ENCODE assay signal across 8 cellular contexts in the genomic region with DNA sequence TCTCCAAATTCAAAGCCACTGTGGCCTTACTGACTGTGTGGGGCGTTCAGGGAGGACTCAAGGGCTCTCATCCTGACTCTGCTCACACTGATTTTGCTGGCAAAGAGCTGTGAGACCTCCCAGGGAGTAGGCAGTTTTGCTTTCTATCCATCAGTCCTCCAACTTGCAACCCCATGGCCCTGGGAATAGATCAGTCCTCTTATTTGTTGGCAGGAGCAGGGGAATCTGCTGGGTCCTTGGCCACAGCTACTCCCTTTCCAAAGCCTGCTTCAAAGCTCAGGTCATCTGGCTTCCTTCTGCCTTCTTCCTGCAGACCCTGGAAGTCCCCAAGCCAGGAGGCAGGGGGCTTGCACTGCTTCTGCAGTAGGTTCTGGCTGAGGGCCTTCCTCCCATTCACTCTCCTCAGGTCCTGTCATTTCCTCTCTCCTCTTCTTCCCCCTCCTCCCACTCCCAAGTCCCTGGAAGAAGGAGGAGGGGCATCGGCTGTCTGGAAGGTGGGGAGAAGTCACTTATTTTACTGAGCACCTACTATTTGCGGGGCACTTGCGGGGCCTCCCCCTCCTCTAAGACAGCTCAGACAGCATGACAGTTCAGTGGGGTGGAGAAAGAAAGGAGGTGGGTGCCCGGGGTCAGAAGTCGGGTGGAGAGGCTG. TPM values are rescaled to one million over a fixed set of nuclear protein-coding genes. Genes with fewer than 3 reads are reported as not detected.
DNase-seq lines count a peak whose midpoint lies in the region; ATAC-seq and TF ChIP-seq lines count a peak whose summit lies in the region.

No MANE protein-coding gene starts in this region.

- H3K9me3 ChIP-seq in lung (ENCODE audit: control insufficient read depth in 2 of 2, insufficient read depth in 1 of 2, low read length in 1 of 2) = no peaks in the 10 kb centered on the region
- H3K9me3 ChIP-seq in vagina = no peaks in the 10 kb centered on the region

- POLR2A ChIA-PET in MCF 10A (lab: Yijun Ruan, JAX) = interaction anchor here (0.6 to 1.7 kb wide), 8 partner anchors 8 to 175 kb away, joined by 3 to 4 read pairs (median 4); no protein-coding TSS in a partner anchor

- H3K36me3 Mint-ChIP-seq in stimulated activated naive CD8-positive, alpha-beta T cell treated with anti-CD3 and anti-CD28 coated beads, Interleukin-15, Interleukin-2, amounts not matched to agents 100 ng/mL and 50 ng/mL, for 24 hours (ENCODE audit: low read depth) = peaks cover 4% of the 10 kb centered on the region
- no peaks in the 10 kb centered on the region for H3K36me3 Mint-ChIP-seq in MCF 10A (ENCODE audit: insufficient read depth, unreplicated experiment)

- H3K27me3 ChIP-seq in lung (ENCODE audit: control insufficient read depth, insufficient read depth) (no peaks in the 10 kb centered on the region), vagina (no peaks in the 10 kb centered on the region)

- WGBS in lung, 2 donors = 20 to 21% methylated on average over 6 of the region's 6 CpGs

- H3K9me3 Mint-ChIP-seq in stimulated activated naive CD8-positive, alpha-beta T cell treated with anti-CD3 and anti-CD28 coated beads, Interleukin-15, Interleukin-2, amounts not matched to agents 100 ng/mL and 50 ng/mL, for 24 hours = no peaks in the 10 kb centered on the region
- no peaks in the 10 kb centered on the region for H3K9me3 Mint-ChIP-seq in MCF 10A (ENCODE audit: unreplicated experiment)

- no TSS peak for BruUV-seq in MCF 10A (replicated peaks; lab: Mats Ljungman, UMichigan)

- ATAC-seq in stimulated activated naive CD8-positive, alpha-beta T cell treated with anti-CD3 and anti-CD28 coated beads, Interleukin-15, Interleukin-2, amounts not matched to agents 100 U/mL and 50 U/mL, for 24 hours = no peak
- ATAC-seq in lung (ENCODE audit: insufficient read depth, low FRiP score) (no peak), GM21576 (IDR thresholded peaks at IDR 0.05; ENCODE audit: unreplicated experiment) (no peak), HG03460 (IDR thresholded peaks at IDR 0.05; ENCODE audit: unreplicated experiment) (no peak), HG03280 (IDR thresholded peaks at IDR 0.05; ENCODE audit: unreplicated experiment) (no peak)

- H3K27ac ChIP-seq in lung (ENCODE audit: low read depth in 1 of 2, low read length in 1 of 2) (peak overlapping the region in 1 of 2 donors; percentile 71), vagina (peak overlapping the region; percentile 90)

- DNase-seq in stimulated activated naive CD8-positive, alpha-beta T cell treated with anti-CD3 and anti-CD28 coated beads, Interleukin-15, Interleukin-2, amounts not matched to agents 100 U/mL and 50 U/mL, for 24 hours = no peak
- no peak for DNase-seq in MCF 10A (ENCODE audit: unreplicated experiment)
- DNase-seq in lung (ENCODE audit: low spot score) = no peak
- no peak for DNase-seq in vagina (ENCODE audit: extremely low spot score in 2 of 2)

- TF ChIP-seq POLR2A in vagina (IDR thresholded peaks at IDR 0.05) = no peak

- peak overlapping the region; percentile 46 for H3K4me3 Mint-ChIP-seq in stimulated activated naive CD8-positive, alpha-beta T cell treated with anti-CD3 and anti-CD28 coated beads, Interleukin-15, Interleukin-2, amounts not matched to agents 100 ng/mL and 50 ng/mL, for 24 hours
- H3K4me3 Mint-ChIP-seq in MCF 10A (ENCODE audit: unreplicated experiment) = peak overlapping the region; percentile 70

- no peak overlapping the region for H3K27ac Mint-ChIP-seq in stimulated activated naive CD8-positive, alpha-beta T cell treated with anti-CD3 and anti-CD28 coated beads, Interleukin-15, Interleukin-2, amounts not matched to agents 100 ng/mL and 50 ng/mL, for 24 hours
- H3K27ac Mint-ChIP-seq in MCF 10A (ENCODE audit: low read depth, unreplicated experiment) = no peak overlapping the region

- H3K4me3 ChIP-seq in lung = peak overlapping the region; percentile 11
- peak overlapping the region; percentile 56 to 64 for H3K4me3 ChIP-seq in vagina

- peaks cover 59% of the 10 kb centered on the region for H3K27me3 Mint-ChIP-seq in stimulated activated naive CD8-positive, alpha-beta T cell treated with anti-CD3 and anti-CD28 coated beads, Interleukin-15, Interleukin-2, amounts not matched to agents 100 ng/mL and 50 ng/mL, for 24 hours
- H3K27me3 Mint-ChIP-seq in MCF 10A (ENCODE audit: insufficient read depth, unreplicated experiment) = no peaks in the 10 kb centered on the region

- TF ChIP-seq CTCF in MCF 10A (IDR thresholded peaks at IDR 0.05; ENCODE audit: unreplicated experiment) = no peak
- no peak for TF ChIP-seq CTCF in lung (IDR thresholded peaks at IDR 0.05; ENCODE audit: control extremely low read depth, extremely low read depth)
- no peak for TF ChIP-seq CTCF in vagina (IDR thresholded peaks at IDR 0.05)

- peaks cover 24% of the 10 kb centered on the region for H3K4me1 Mint-ChIP-seq in stimulated activated naive CD8-positive, alpha-beta T cell treated with anti-CD3 and anti-CD28 coated beads, Interleukin-15, Interleukin-2, amounts not matched to agents 100 ng/mL and 50 ng/mL, for 24 hours (ENCODE audit: low read depth)
- peaks cover 35% of the 10 kb centered on the region for H3K4me1 Mint-ChIP-seq in MCF 10A (ENCODE audit: insufficient read depth, unreplicated experiment)

- H3K36me3 ChIP-seq in lung (ENCODE audit: control insufficient read depth in 2 of 2, insufficient read depth in 2 of 2, low read length in 2 of 2) (no peaks in the 10 kb centered on the region), vagina (no peaks in the 10 kb centered on the region)

- intact Hi-C loops in MCF 10A (cut with micrococcal nuclease) = no loop called here
- intact Hi-C loops in vagina (cut with DNase I) = loop anchor here (5.0 to 10.0 kb wide), 3 partner anchors 54 to 417 kb away; partner anchors contain the start of gene TIMM17A

- H3K4me1 ChIP-seq in lung (ENCODE audit: control insufficient read depth in 2 of 2, insufficient read depth in 2 of 2, low read length in 2 of 2) = peaks cover 0 to 14% of the 10 kb centered on the region in 2 donors
- H3K4me1 ChIP-seq in vagina = peaks cover 72% of the 10 kb centered on the region

- CTCF ChIA-PET in MCF 10A (lab: Yijun Ruan, JAX) = interaction anchor here (0.7 to 12.2 kb wide), 8 partner anchors 9 to 256 kb away, joined by 3 to 241 read pairs (median 20); no protein-coding TSS in a partner anchor

RNA-seq across cellular contexts. Expression of gene NAV1, which starts 0.8 kb away (rescaled TPM):
- total RNA-seq in MCF 10A (2022) (31.4 and 34.9 TPM in 2 replicates), lung (10 to 100 TPM; 28.8 to 38.6 TPM), vagina (45.9 TPM)
- polyA plus RNA-seq in lung = 1 to 10 TPM; 6.5 to 7.1 TPM

RNA-seq across cellular contexts. Expression of gene CSRP1, which starts 31.2 kb away (rescaled TPM):
- 263 and 358 TPM in 2 replicates for total RNA-seq in MCF 10A (2022)
- 100 to 1,000 TPM; 223 to 278 TPM for total RNA-seq in lung
- polyA plus RNA-seq in lung = 100 to 1,000 TPM; 143 to 230 TPM
- 729 TPM for total RNA-seq in vagina
